Comparison of ENCODE assay signal across 10 cellular contexts in genomic region chr9:19085295-19085694, GRCh38. TPM values are rescaled to one million over a fixed set of nuclear protein-coding genes. Genes with fewer than 3 reads are reported as not detected.
A peak's percentile ranks its signal among the peaks of the same experiment; 100 is the strongest.
DNase-seq lines count a peak whose midpoint lies in the region; ATAC-seq, FAIRE-seq and TF ChIP-seq lines count a peak whose summit lies in the region.
"Had no signal": no experiment of that assay in that cellular context is flagged by ENCODE, and none has a peak within 500 bp of the region (broad histone marks: within the 10 kb centered on the region; RNA-seq: fewer than 3 reads in every experiment).

No MANE protein-coding gene starts in this region.

- H3K9me3 ChIP-seq in IMR-90 (ENCODE audit: control insufficient read depth, insufficient read depth, low read length) (no peaks in the 10 kb centered on the region), astrocyte (ENCODE audit: insufficient read depth, low read depth, low read length) (no peaks in the 10 kb centered on the region)

- no peak for TF ChIP-seq POLR2A in IMR-90 (IDR thresholded peaks at IDR 0.05; ENCODE audit: low read depth, low read length)

- no peak overlapping the region for H3K27ac Mint-ChIP-seq in astrocyte (ENCODE audit: unreplicated experiment)
- no peak overlapping the region for H3K27ac Mint-ChIP-seq in nephron progenitor cell

- no peak overlapping the region for H3K14ac ChIP-seq in IMR-90 (replicated peaks; ENCODE audit: low read depth, low read length)

- no peak overlapping the region for H3K18ac ChIP-seq in IMR-90 (ENCODE audit: low read depth, low read length)

- H3K4me2 ChIP-seq in IMR-90 (ENCODE audit: low read depth, low read length): no peak overlapping the region
- H3K4me2 ChIP-seq in astrocyte (ENCODE audit: low read length): no peak overlapping the region

- no peak for ATAC-seq in IMR-90 (ENCODE audit: low read depth)
- no peak for ATAC-seq in GM21717 (IDR thresholded peaks at IDR 0.05; ENCODE audit: unreplicated experiment)
- no peak for ATAC-seq in HG02970 (IDR thresholded peaks at IDR 0.05; ENCODE audit: low FRiP score, unreplicated experiment)

- WGBS in IMR-90 (ENCODE audit: extremely low coverage in 2 of 2, insufficient read length in 1 of 2), 2 experiments: no CpG with 5 or more reads among the region's 2 CpGs

- no peaks in the 10 kb centered on the region for H3K79me2 ChIP-seq in astrocyte (ENCODE audit: insufficient read depth, low read length)

- H3K4me1 ChIP-seq in IMR-90 (ENCODE audit: control insufficient read depth, insufficient read depth, low read length): no peaks in the 10 kb centered on the region
- no peaks in the 10 kb centered on the region for H3K4me1 ChIP-seq in astrocyte (ENCODE audit: insufficient read depth, low read length)

- H3K27me3 Mint-ChIP-seq in astrocyte (ENCODE audit: low read depth, unreplicated experiment): no peaks in the 10 kb centered on the region
- H3K27me3 Mint-ChIP-seq in nephron progenitor cell (ENCODE audit: low read depth, poor library complexity): no peaks in the 10 kb centered on the region

- H3K9me1 ChIP-seq in IMR-90 (ENCODE audit: insufficient read depth, low read length): no peaks in the 10 kb centered on the region

- H4K5ac ChIP-seq in IMR-90 (ENCODE audit: low read depth, low read length): no peak overlapping the region

- H3K4me1 Mint-ChIP-seq in astrocyte (ENCODE audit: low read depth, unreplicated experiment): peaks cover 4% of the 10 kb centered on the region
- H3K4me1 Mint-ChIP-seq in nephron progenitor cell: no peaks in the 10 kb centered on the region

- H2BK20ac ChIP-seq in IMR-90 (ENCODE audit: low read depth, low read length): no peak overlapping the region

- no peak for FAIRE-seq in astrocyte (lab: Jason Lieb, UNC)
- FAIRE-seq: TTC549 had no signal

- H3K36me3 Mint-ChIP-seq in astrocyte (ENCODE audit: low read depth, unreplicated experiment) (no peaks in the 10 kb centered on the region), nephron progenitor cell (ENCODE audit: low read depth) (peaks cover 47% of the 10 kb centered on the region)

- H3K4me3 ChIP-seq in IMR-90 (ENCODE audit: insufficient read depth, low read depth, low read length) (no peak overlapping the region), astrocyte (ENCODE audit: insufficient read depth, low read depth, low read length) (no peak overlapping the region)

- CTCF ChIA-PET in IMR-90 (lab: Yijun Ruan, JAX): interaction anchor here (0.7 to 0.8 kb wide), 2 partner anchors 27 to 86 kb away, joined by 3 to 6 read pairs; no protein-coding TSS in a partner anchor

- in situ Hi-C loops in IMR-90 (cut with MboI; ENCODE audit: low sequenced_read_pairs): no loop called here

- no peak overlapping the region for H4K8ac ChIP-seq in IMR-90 (ENCODE audit: low read depth in 2 of 2, low read length in 2 of 2)

- TF ChIP-seq CTCF in IMR-90 (conservative IDR thresholded peaks at IDR 0.05; ENCODE audit: low read depth, low read length) (peak; percentile 19; the same call in 1 of the 2 replicates), astrocyte (IDR thresholded peaks at IDR 0.05; ENCODE audit: insufficient read depth, low read depth, low read length) (peak; percentile 22), nephron progenitor cell (IDR thresholded peaks at IDR 0.05) (peak; percentile 15)

- H3K9me3 Mint-ChIP-seq in astrocyte (ENCODE audit: unreplicated experiment) (no peaks in the 10 kb centered on the region), nephron progenitor cell (no peaks in the 10 kb centered on the region)

- H3K79me1 ChIP-seq in IMR-90 (ENCODE audit: low read depth in 1 of 2, low read length in 2 of 2): peaks cover 4 to 8% of the 10 kb centered on the region in 2 experiments; a peak in 2 of 4 replicates

- H3K9ac ChIP-seq in IMR-90 (ENCODE audit: low read depth, low read length): no peak overlapping the region
- H3K9ac ChIP-seq in astrocyte (ENCODE audit: low read length): no peak overlapping the region

- H3K36me3 ChIP-seq in IMR-90 (ENCODE audit: control insufficient read depth, insufficient read depth, low read length) (peaks cover 22% of the 10 kb centered on the region), astrocyte (ENCODE audit: insufficient read depth, low read length) (peaks cover 36% of the 10 kb centered on the region)

- no peak overlapping the region for H2BK15ac ChIP-seq in IMR-90 (ENCODE audit: low read depth, low read length)

- H3K27ac ChIP-seq in IMR-90 (ENCODE audit: insufficient read depth, low read length): no peak overlapping the region
- no peak overlapping the region for H3K27ac ChIP-seq in astrocyte (ENCODE audit: low read depth, low read length)

- BruUV-seq in IMR-90 (replicated peaks; lab: Mats Ljungman, UMichigan): no TSS peak

- no peak overlapping the region for H3K56ac ChIP-seq in IMR-90 (ENCODE audit: extremely low read depth, insufficient read depth, low read length)

- no peak overlapping the region for H3K4me3 Mint-ChIP-seq in astrocyte (ENCODE audit: unreplicated experiment)
- H3K4me3 Mint-ChIP-seq in nephron progenitor cell: no peak overlapping the region

- H2AFZ ChIP-seq in IMR-90 (replicated peaks; ENCODE audit: low read length, poor library complexity): no peak overlapping the region
- no peak overlapping the region for H2AFZ ChIP-seq in astrocyte (ENCODE audit: low read depth, low read length)

- H3K27me3 ChIP-seq in IMR-90 (ENCODE audit: control insufficient read depth, insufficient read depth, low read length): no peaks in the 10 kb centered on the region
- H3K27me3 ChIP-seq in astrocyte (ENCODE audit: insufficient read depth, low read length): no peaks in the 10 kb centered on the region

- H3K4ac ChIP-seq in IMR-90 (ENCODE audit: low read depth, low read length): no peak overlapping the region

- intact Hi-C loops in IMR-90 (cut with micrococcal nuclease): loop anchor here (5.0 kb wide), 2 partner anchors 87 to 372 kb away; no protein-coding TSS in a partner anchor
- intact Hi-C loops in posterior vena cava (cut with DNase I): no loop called here

- no peak overlapping the region for H2AK5ac ChIP-seq in IMR-90 (ENCODE audit: low read depth, low read length)

- H2AK9ac ChIP-seq in IMR-90 (replicated peaks; ENCODE audit: low read depth, low read length, poor library complexity): no peak overlapping the region

- no peak for TF ChIP-seq RAD21 in IMR-90 (IDR thresholded peaks at IDR 0.05; ENCODE audit: low read length)

- no peak overlapping the region for H4K91ac ChIP-seq in IMR-90 (ENCODE audit: insufficient read depth, low read depth, low read length)

- dilution Hi-C loops in IMR-90 (cut with HindIII; ENCODE audit: low sequenced_read_pairs, unreplicated experiment): no loop called here

- H2BK120ac ChIP-seq in IMR-90 (ENCODE audit: low read depth, low read length): no peak overlapping the region

- POLR2A ChIA-PET in IMR-90 (lab: Charles Lee; ENCODE audit: unreplicated experiment): interaction anchor here (0.6 kb wide), 1 partner anchor 12 kb away, joined by 34 read pairs; no protein-coding TSS in a partner anchor

- H2BK5ac ChIP-seq in IMR-90 (ENCODE audit: low read depth, low read length, poor library complexity, severe bottlenecking): no peak overlapping the region

- H4K20me1 ChIP-seq in IMR-90 (ENCODE audit: insufficient read depth, low read length) (no peaks in the 10 kb centered on the region), astrocyte (ENCODE audit: insufficient read depth, low read length) (no peaks in the 10 kb centered on the region)

- H3K23ac ChIP-seq in IMR-90 (ENCODE audit: low read depth, low read length): no peak overlapping the region

- DNase-seq in NCI-H2227 (lab: John Stamatoyannopoulos, UW; ENCODE audit: unreplicated experiment) (peak; percentile 43), NCI-H2227 treated with DMSO at 0.1 percent for 48 hours (lab: John Stamatoyannopoulos, UW) (no peak), IMR-90 (no peak), astrocyte (ENCODE audit: low read depth) (no peak), nephron progenitor cell (no peak), posterior vena cava (ENCODE audit: low spot score) (no peak)

TF ChIP-seq in IMR-90, 13 proteins besides CTCF, POLR2A, EP300 and RAD21:
- TF ChIP-seq FOS (IDR thresholded peaks at IDR 0.05; ENCODE audit: low read depth, low read length) (no peak), SMC3 (IDR thresholded peaks at IDR 0.05; ENCODE audit: low read depth, low read length) (peak; percentile 27; the same call in 1 of the 2 replicates), NFE2L2 (IDR thresholded peaks at IDR 0.05; ENCODE audit: low read depth, low read length) (no peak), CHD1 (IDR thresholded peaks at IDR 0.05; ENCODE audit: low read depth, low read length) (no peak), MXI1 (IDR thresholded peaks at IDR 0.05; ENCODE audit: borderline replicate concordance, low read depth, low read length) (no peak)
TF ChIP-seq in IMR-90: peak in this region for 1.

RNA-seq across cellular contexts. Expression of gene HAUS6, which starts 17.4 kb away (rescaled TPM):
- total RNA-seq in IMR-90 (2012; rRNA removed): 13.3 and 21.4 TPM in 2 replicates
- 5.1 and 5.8 TPM in 2 replicates for polyA plus RNA-seq in IMR-90 (2012; rRNA removed)
- 1.2 and 2.5 TPM in 2 replicates for polyA plus RNA-seq in IMR-90 (2012; cell fraction: cytosol; rRNA removed)
- polyA plus RNA-seq in IMR-90 (2012; cell fraction: nucleus; rRNA removed; ENCODE audit: low replicate concordance): 1.6 and 5.3 TPM in 2 replicates
- total RNA-seq in astrocyte: 13.7 and 16.0 TPM in 2 replicates
- 10 to 100 TPM in 1 of 2 donors, 1 to 10 TPM in 1; 9.8 to 10.5 TPM for total RNA-seq in posterior vena cava

RNA-seq across cellular contexts. Expression of gene RRAGA, which starts 36.1 kb away (rescaled TPM):
- 63.3 and 74.7 TPM in 2 replicates for total RNA-seq in IMR-90 (2012; rRNA removed)
- polyA plus RNA-seq in IMR-90 (2012; rRNA removed): 150 and 154 TPM in 2 replicates
- 67.5 and 92.7 TPM in 2 replicates for polyA plus RNA-seq in IMR-90 (2012; cell fraction: cytosol; rRNA removed)
- 36.1 and 61.7 TPM in 2 replicates for polyA plus RNA-seq in IMR-90 (2012; cell fraction: nucleus; rRNA removed; ENCODE audit: low replicate concordance)
- 81.8 and 85.0 TPM in 2 replicates for total RNA-seq in astrocyte
- 10 to 100 TPM; 88.3 to 88.7 TPM for total RNA-seq in posterior vena cava

RNA-seq across cellular contexts. Expression of gene PLIN2, which starts 42.0 kb away (rescaled TPM):
- total RNA-seq in IMR-90 (2012; rRNA removed): 173 and 182 TPM in 2 replicates
- 112 and 123 TPM in 2 replicates for polyA plus RNA-seq in IMR-90 (2012; rRNA removed)
- polyA plus RNA-seq in IMR-90 (2012; cell fraction: cytosol; rRNA removed): 95.9 and 96.9 TPM in 2 replicates
- polyA plus RNA-seq in IMR-90 (2012; cell fraction: nucleus; rRNA removed; ENCODE audit: low replicate concordance): 41.1 and 51.2 TPM in 2 replicates
- total RNA-seq in astrocyte: 13.1 and 14.4 TPM in 2 replicates
- 100 to 1,000 TPM; 152 to 368 TPM for total RNA-seq in posterior vena cava

RNA-seq across cellular contexts. Expression of gene SAXO1, which starts 52.3 kb away (rescaled TPM):
- total RNA-seq in IMR-90 (2012; rRNA removed): under 0.01 TPM in 1 of 2 replicates, not detected in the other
- polyA plus RNA-seq in IMR-90 (2012; rRNA removed): not detected in 2 replicates
- polyA plus RNA-seq in IMR-90 (2012; cell fraction: cytosol; rRNA removed): not detected in 2 replicates
- not detected in 2 replicates for polyA plus RNA-seq in IMR-90 (2012; cell fraction: nucleus; rRNA removed; ENCODE audit: low replicate concordance)
- total RNA-seq in astrocyte: 0.10 TPM in 1 of 2 replicates, not detected in the other
- under 1 TPM; 0.05 to 0.28 TPM for total RNA-seq in posterior vena cava
- total RNA-seq: myocyte had no signal
